9 cellular contexts compared by ENCODE assay signal in the genomic region with DNA sequence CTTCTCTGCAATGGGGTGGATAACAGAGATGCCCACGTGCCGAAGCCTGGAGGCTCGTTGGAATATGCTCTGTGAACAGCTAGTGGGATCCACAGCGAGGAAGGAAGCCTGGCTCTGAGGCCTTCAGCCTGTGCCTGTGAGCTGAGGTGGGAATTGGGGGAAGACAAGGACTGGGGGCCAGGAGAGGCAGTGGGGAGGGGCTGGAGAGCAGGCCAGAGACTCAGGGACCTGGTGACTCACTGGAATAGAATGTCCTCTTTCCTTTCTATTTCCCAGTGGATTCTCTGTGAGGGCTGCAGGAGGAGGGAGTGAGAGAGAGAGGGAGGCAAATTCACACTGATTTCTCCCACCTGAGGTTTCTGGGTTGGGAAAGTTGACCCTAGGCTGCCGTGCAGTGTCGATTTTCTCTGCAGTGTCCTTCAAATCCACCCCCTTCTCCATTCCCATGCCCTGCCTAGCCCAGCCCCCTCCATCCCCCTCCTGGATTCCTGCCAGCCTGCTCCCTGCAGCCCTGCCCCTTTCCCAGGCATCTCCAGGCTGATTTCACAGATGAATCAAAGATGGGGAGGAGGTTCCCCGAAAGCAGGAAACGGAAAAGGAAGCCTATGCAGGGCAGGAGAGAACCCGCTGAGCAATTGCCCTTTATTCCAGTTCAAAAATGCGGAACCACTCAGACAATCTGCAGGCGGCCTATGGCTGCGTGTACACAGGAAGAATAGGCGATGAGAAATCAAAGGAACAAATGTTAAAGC. TPM values are rescaled to one million over a fixed set of nuclear protein-coding genes. Genes with fewer than 3 reads are reported as not detected.
DNase-seq lines count a peak whose midpoint lies in the region; ATAC-seq and TF ChIP-seq lines count a peak whose summit lies in the region.
"Had no signal": no experiment of that assay in that cellular context is flagged by ENCODE, and none has a peak within 500 bp of the region (broad histone marks: within the 10 kb centered on the region; RNA-seq: fewer than 3 reads in every experiment).

No MANE protein-coding gene starts in this region.

- no peaks in the 10 kb centered on the region for H3K27me3 ChIP-seq in BE2C
- no peaks in the 10 kb centered on the region for H3K27me3 ChIP-seq in CD8-positive, alpha-beta memory T cell (ENCODE audit: insufficient read depth, low read length, poor library complexity, severe bottlenecking)

- H3K4me3 ChIP-seq in BE2C (ENCODE audit: low read depth, low read length) (no peak overlapping the region), fibroblast of pulmonary artery (replicated peaks; ENCODE audit: low read depth, low read length) (peak overlapping the region; percentile 33)
- no peak overlapping the region for H3K4me3 ChIP-seq in CD8-positive, alpha-beta memory T cell (ENCODE audit: low read length)

- TF ChIP-seq CTCF in BE2C (IDR thresholded peaks at IDR 0.05; ENCODE audit: low read depth, low read length) (no peak), fibroblast of pulmonary artery (IDR thresholded peaks at IDR 0.05; ENCODE audit: low read length, missing control alignments) (no peak), neural crest cell (conservative IDR thresholded peaks at IDR 0.05) (no peak)

- peaks cover 1% of the 10 kb centered on the region for H3K27me3 Mint-ChIP-seq in neural crest cell (ENCODE audit: low read depth)
- peaks cover under 1 to 3% of the 10 kb centered on the region in 2 donors for H3K27me3 Mint-ChIP-seq in CD8-positive, alpha-beta memory T cell

- H3K4me1 ChIP-seq in BE2C, result peaks cover 23% of the 10 kb centered on the region
- peaks cover 68% of the 10 kb centered on the region for H3K4me1 ChIP-seq in CD8-positive, alpha-beta memory T cell (ENCODE audit: insufficient read depth, low read length)

- no peak overlapping the region for H3K4me3 Mint-ChIP-seq in neural crest cell
- peak overlapping the region in 1 of 7 donors; percentile 61 for H3K4me3 Mint-ChIP-seq in CD8-positive, alpha-beta memory T cell

- no peak for ATAC-seq in HG03571 (IDR thresholded peaks at IDR 0.05; ENCODE audit: unreplicated experiment)
- ATAC-seq in HG02938 (IDR thresholded peaks at IDR 0.05; ENCODE audit: unreplicated experiment), result no peak

- H3K27ac Mint-ChIP-seq in neural crest cell (ENCODE audit: unreplicated experiment), result peak overlapping the region; percentile 91
- H3K27ac Mint-ChIP-seq in CD8-positive, alpha-beta memory T cell, result peak overlapping the region in 3 of 8 donors; percentile 12 to 66 (median 51)

- H3K9me3 ChIP-seq in BE2C, result no peaks in the 10 kb centered on the region
- no peaks in the 10 kb centered on the region for H3K9me3 ChIP-seq in CD8-positive, alpha-beta memory T cell (ENCODE audit: low read length)
- H3K9me3 ChIP-seq: neutrophil had no signal

- POLR2A ChIA-PET in CD8-positive, alpha-beta memory T cell (lab: Charles Lee), result no interaction called here

- DNase-seq in BE2C, result peak; percentile 68
- DNase-seq in HT-29 (ENCODE audit: low spot score), result peak; percentile 93
- peak; percentile 69 for DNase-seq in T1000 (lab: John Stamatoyannopoulos, UW)
- DNase-seq in fibroblast of pulmonary artery (ENCODE audit: low read depth), result peak; percentile 94
- DNase-seq in neural crest cell (ENCODE audit: low read depth, low spot score), result no peak
- DNase-seq in CD8-positive, alpha-beta memory T cell, result no peak

- H3K36me3 ChIP-seq in BE2C, result no peaks in the 10 kb centered on the region
- no peaks in the 10 kb centered on the region for H3K36me3 ChIP-seq in CD8-positive, alpha-beta memory T cell (ENCODE audit: insufficient read depth, low read length)
- H3K36me3 ChIP-seq: neutrophil had no signal

- H3K27ac ChIP-seq in CD8-positive, alpha-beta memory T cell (ENCODE audit: low read depth, low read length), result no peak overlapping the region
- H3K27ac ChIP-seq: neutrophil had no signal

- CTCF ChIA-PET in CD8-positive, alpha-beta memory T cell (lab: Charles Lee), result interaction anchor here (0.9 kb wide), 1 partner anchor 10 kb away, joined by 3 read pairs; no protein-coding TSS in a partner anchor

- peaks cover 36% of the 10 kb centered on the region for H3K4me1 Mint-ChIP-seq in neural crest cell
- peaks cover 30 to 60% (median 39%) of the 10 kb centered on the region in 3 donors for H3K4me1 Mint-ChIP-seq in CD8-positive, alpha-beta memory T cell

- no peaks in the 10 kb centered on the region for H3K9me3 Mint-ChIP-seq in neural crest cell
- no peaks in the 10 kb centered on the region for H3K9me3 Mint-ChIP-seq in CD8-positive, alpha-beta memory T cell

- H3K36me3 Mint-ChIP-seq in neural crest cell (ENCODE audit: low read depth), result no peaks in the 10 kb centered on the region
- H3K36me3 Mint-ChIP-seq in CD8-positive, alpha-beta memory T cell, result no peaks in the 10 kb centered on the region

RNA-seq across cellular contexts. Expression of a gene that starts 1.4 kb away (rescaled TPM):
- polyA plus RNA-seq in BE2C (2012; ENCODE audit: insufficient read depth, insufficient read length, low read depth), result not detected
- 0.23 TPM in 1 of 2 replicates, not detected in the other for total RNA-seq in HT-29 (2014; rRNA removed; shearing (Covaris generic))
- total RNA-seq in neural crest cell, result not detected in 2 replicates
- not detected for total RNA-seq in CD8-positive, alpha-beta memory T cell
- polyA plus RNA-seq in CD8-positive, alpha-beta memory T cell, result not detected

RNA-seq across cellular contexts. Expression of a gene that starts 1.9 kb away (rescaled TPM):
- not detected for polyA plus RNA-seq in BE2C (2012; ENCODE audit: insufficient read depth, insufficient read length, low read depth)
- 4.1 and 7.7 TPM in 2 replicates for total RNA-seq in HT-29 (2014; rRNA removed; shearing (Covaris generic))
- total RNA-seq in neural crest cell, result not detected in 2 replicates
- total RNA-seq in CD8-positive, alpha-beta memory T cell, result not detected
- not detected for polyA plus RNA-seq in CD8-positive, alpha-beta memory T cell

RNA-seq across cellular contexts. Expression of a gene that starts 37.7 kb away (rescaled TPM):
- polyA plus RNA-seq in BE2C (2012; ENCODE audit: insufficient read depth, insufficient read length, low read depth), result not detected
- total RNA-seq in HT-29 (2014; rRNA removed; shearing (Covaris generic)), result not detected in 2 replicates
- total RNA-seq in neural crest cell, result not detected in 2 replicates
- not detected for total RNA-seq in CD8-positive, alpha-beta memory T cell
- not detected for polyA plus RNA-seq in CD8-positive, alpha-beta memory T cell

RNA-seq across cellular contexts. Expression of a gene that starts 50.0 kb away (rescaled TPM):
- polyA plus RNA-seq in BE2C (2012; ENCODE audit: insufficient read depth, insufficient read length, low read depth), result not detected
- not detected in 2 replicates for total RNA-seq in HT-29 (2014; rRNA removed; shearing (Covaris generic))
- not detected in 2 replicates for total RNA-seq in neural crest cell
- not detected for total RNA-seq in CD8-positive, alpha-beta memory T cell
- not detected for polyA plus RNA-seq in CD8-positive, alpha-beta memory T cell

Comparison
In these comparisons a context has a peak if more than half of its experiments do, and no peak if none do; other contexts are left out.
1. DNase-seq: peak in BE2C (single experiment), HT-29 (single experiment), T1000 (single experiment) and fibroblast of pulmonary artery (single experiment); none in neural crest cell (single experiment) and CD8-positive, alpha-beta memory T cell (0 of 5).